ENCODE assay signal across 9 cellular contexts in the genomic region with DNA sequence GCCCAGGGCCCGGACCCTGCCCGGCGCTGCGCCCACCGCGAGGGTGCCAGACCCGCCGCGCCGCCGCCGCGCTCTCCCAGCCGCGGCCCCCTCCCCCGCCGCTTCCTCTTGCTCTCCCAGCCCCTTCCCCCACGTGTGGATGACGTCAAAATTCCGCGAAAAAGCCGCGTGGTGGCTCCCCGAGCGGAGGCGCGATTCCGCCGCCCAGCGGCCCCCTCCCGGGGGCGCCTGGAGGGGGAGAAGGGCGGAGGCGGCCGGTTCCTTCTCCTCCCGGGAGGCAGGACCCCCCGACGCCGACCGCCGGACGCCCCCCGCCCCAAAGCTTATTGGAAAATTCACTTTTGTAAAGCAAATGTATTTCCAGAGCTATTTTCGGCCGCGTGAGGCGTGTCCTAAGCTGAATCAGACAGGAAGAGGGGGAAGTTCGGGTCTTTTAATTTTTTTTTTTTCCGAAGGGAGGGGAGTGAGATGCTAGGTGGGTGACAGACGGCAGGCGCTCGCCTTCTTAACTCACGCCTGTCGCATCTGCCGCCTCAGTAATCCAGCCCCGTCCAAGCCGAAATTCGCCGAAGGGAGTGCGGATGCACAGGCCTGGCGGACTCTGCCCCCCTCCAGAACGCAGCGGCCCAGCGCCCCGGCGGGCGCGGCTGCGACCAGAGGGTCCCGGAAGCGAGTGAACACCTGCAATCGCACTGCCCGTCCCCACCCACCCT. TPM values are rescaled to one million over a fixed set of nuclear protein-coding genes. Genes with fewer than 3 reads are reported as not detected.
DNase-seq lines count a peak whose midpoint lies in the region; ATAC-seq, FAIRE-seq and TF ChIP-seq lines count a peak whose summit lies in the region.
"Had no signal": no experiment of that assay in that cellular context is flagged by ENCODE, and none has a peak within 500 bp of the region (broad histone marks: within the 10 kb centered on the region; RNA-seq: fewer than 3 reads in every experiment).

No MANE protein-coding gene starts in this region.

- H3K36me3 ChIP-seq in GM12878 (ENCODE audit: control insufficient read depth in 2 of 2, insufficient read depth in 2 of 2, low read length in 1 of 2): no peaks in the 10 kb centered on the region
- no peaks in the 10 kb centered on the region for H3K36me3 ChIP-seq in keratinocyte (ENCODE audit: control insufficient read depth in 2 of 2, extremely low read depth in 1 of 2, insufficient read depth in 2 of 2, low read length in 2 of 2)
- H3K36me3 ChIP-seq in PC-9 (ENCODE audit: low read depth): no peaks in the 10 kb centered on the region

- H3K9ac ChIP-seq in GM12878 (ENCODE audit: control insufficient read depth, insufficient read depth, low read length) (peak overlapping the region; percentile 65), keratinocyte (ENCODE audit: control insufficient read depth, extremely low read depth, insufficient read depth, low read length) (peak overlapping the region; percentile 77)

- ATAC-seq in HG03354 (IDR thresholded peaks at IDR 0.05; ENCODE audit: poor library complexity, severe bottlenecking, unreplicated experiment) (peak; percentile 31), GM12878 (peak; percentile 22)

- TF ChIP-seq CTCF in GM12878 (IDR thresholded peaks at IDR 0.05 in 2 of 3, conservative IDR thresholded peaks at IDR 0.05 in 1 of 3; ENCODE audit: control insufficient read depth in 2 of 3, extremely low read depth in 1 of 3, insufficient read depth in 1 of 3, low read depth in 3 of 3, low read length in 3 of 3) (peak; percentile 20 to 59 (median 33); a peak in 5 of 6 replicates), keratinocyte (optimal IDR thresholded peaks at IDR 0.05 in 1 of 3, IDR thresholded peaks at IDR 0.05 in 1 of 3, conservative IDR thresholded peaks at IDR 0.05 in 1 of 3; ENCODE audit: extremely low read depth in 1 of 3, insufficient read depth in 2 of 3, low read length in 3 of 3) (peak in 2 of 3 experiments; percentile 14 to 31), PC-9 (conservative IDR thresholded peaks at IDR 0.05) (no peak)

- H3K79me2 ChIP-seq in GM12878 (ENCODE audit: control insufficient read depth, insufficient read depth, low read length) (peaks cover 27% of the 10 kb centered on the region), keratinocyte (ENCODE audit: control insufficient read depth, insufficient read depth, low read length) (peaks cover 9% of the 10 kb centered on the region), PC-9 (ENCODE audit: low read depth) (no peaks in the 10 kb centered on the region)

- H2AFZ ChIP-seq in GM12878 (ENCODE audit: control insufficient read depth, low read depth, low read length): no peak overlapping the region
- H2AFZ ChIP-seq in keratinocyte (ENCODE audit: control insufficient read depth, low read length): peak overlapping the region; percentile 30
- no peak overlapping the region for H2AFZ ChIP-seq in PC-9

- TF ChIP-seq POLR2A in GM12878 (IDR thresholded peaks at IDR 0.05; ENCODE audit: low read depth, low read length): 0 out of 2 replicates have a peak, but pooled peaks have one; percentile 22

- H3K4me2 ChIP-seq in GM12878 (ENCODE audit: control insufficient read depth, insufficient read depth): peak overlapping the region; percentile 98
- H3K4me2 ChIP-seq in keratinocyte (ENCODE audit: control insufficient read depth, extremely low read depth, insufficient read depth, low read depth, low read length): peak overlapping the region; percentile 97
- no peak overlapping the region for H3K4me2 ChIP-seq in PC-9

- in situ Hi-C loops in G401 (cut with HindIII; ENCODE audit: low sequenced_read_pairs) (loop anchor here (25.0 kb wide), 1 partner anchor 232 kb away; no protein-coding TSS in a partner anchor), GM12878 (cut with MboI) (no loop called here)

- RAD21 ChIA-PET in GM12878 (lab: Charles Lee; ENCODE audit: unreplicated experiment): interaction anchor here (0.5 to 8.1 kb wide), 15 partner anchors 8 to 269 kb away, joined by 3 to 171 read pairs (median 6); no protein-coding TSS in a partner anchor

- H3K27ac ChIP-seq in GM12878 (ENCODE audit: control insufficient read depth, insufficient read depth) (peak overlapping the region; percentile 68), keratinocyte (ENCODE audit: control insufficient read depth, insufficient read depth, low read length) (peak overlapping the region; percentile 40), PC-9 (no peak overlapping the region)

- H3K9me2 ChIP-seq in PC-9 (ENCODE audit: insufficient read depth): no peaks in the 10 kb centered on the region

- no peaks in the 10 kb centered on the region for H3F3A ChIP-seq in PC-9 (ENCODE audit: insufficient read depth, low read depth)

- peak; percentile 36 for DNase-seq in G401 (ENCODE audit: low spot score)
- peak; percentile 89 for DNase-seq in UCSD-AML1 (lab: John Stamatoyannopoulos, UW; ENCODE audit: unreplicated experiment)
- no peak for DNase-seq in GM12878 (ENCODE audit: low read depth, low spot score)
- no peak for DNase-seq in keratinocyte (ENCODE audit: low read depth, low spot score)
- DNase-seq in stimulated activated CD4-positive, alpha-beta T cell treated with anti-CD3 and anti-CD28 coated beads, Interleukin-12 subunit alpha, Interleukin-12 subunit beta, amount 100 ng/mL, for 24 hours (ENCODE audit: low read depth in 2 of 2): peak; percentile 92 to 95
- DNase-seq in SKM-1 (lab: John Stamatoyannopoulos, UW; ENCODE audit: unreplicated experiment): no peak
- no peak for DNase-seq in PC-9

- no TSS peak for BruUV-seq in GM12878 (replicated peaks; lab: Mats Ljungman, UMichigan)
- BruUV-seq in PC-9 (replicated peaks; lab: Mats Ljungman, UMichigan): no TSS peak

- H3K4me3 ChIP-seq in GM12878 (peak overlapping the region; percentile 70), keratinocyte (ENCODE audit: control insufficient read depth in 2 of 3, extremely low read depth in 1 of 3, insufficient read depth in 2 of 3, low read depth in 1 of 3, low read length in 3 of 3) (peak overlapping the region; percentile 42 to 66 (median 64)), PC-9 (no peak overlapping the region)

- peak; percentile 46 for TF ChIP-seq RAD21 in GM12878 (IDR thresholded peaks at IDR 0.05; ENCODE audit: insufficient read depth, low read depth, low read length)

- dilution Hi-C loops in keratinocyte (cut with MboI; ENCODE audit: extremely low pct_ligation_motif_present, low sequenced_read_pairs): no loop called here

- H3K4me1 ChIP-seq in GM12878 (ENCODE audit: control insufficient read depth, insufficient read depth, low read length) (peaks cover 17% of the 10 kb centered on the region), keratinocyte (ENCODE audit: control insufficient read depth, extremely low read depth, insufficient read depth, low read length) (peaks cover 30% of the 10 kb centered on the region), PC-9 (replicated peaks; ENCODE audit: insufficient read depth) (no peaks in the 10 kb centered on the region)

- under 1% methylated on average over 39 of the region's 73 CpGs for WGBS in GM12878 (ENCODE audit: insufficient coverage, insufficient replicate concordance, low lambda C conversion rate, missing lambda C conversion rate)

- H3K9me3 ChIP-seq in GM12878 (replicated peaks; ENCODE audit: control insufficient read depth, insufficient read depth, low read length) (no peaks in the 10 kb centered on the region), keratinocyte (ENCODE audit: control insufficient read depth, low read depth, low read length) (no peaks in the 10 kb centered on the region), PC-9 (ENCODE audit: insufficient read depth, low read depth) (no peaks in the 10 kb centered on the region)

- SMC1A ChIA-PET in GM12878 (lab: Charles Lee; ENCODE audit: uncharacterized antibody, unreplicated experiment): interaction anchor here (0.6 to 14.5 kb wide), 15 partner anchors 8 to 178 kb away, joined by 3 to 344 read pairs (median 3); a partner anchor contains a TSS

- FAIRE-seq in GM12878 (lab: Jason Lieb, UNC) (no peak), keratinocyte (lab: Jason Lieb, UNC) (no peak)
- FAIRE-seq: TTC549 had no signal

- H4K20me1 ChIP-seq in GM12878 (ENCODE audit: control insufficient read depth, insufficient read depth): no peaks in the 10 kb centered on the region
- H4K20me1 ChIP-seq in keratinocyte (ENCODE audit: control insufficient read depth, extremely low read depth, insufficient read depth, low read length): no peaks in the 10 kb centered on the region
- H4K20me1 ChIP-seq in PC-9 (ENCODE audit: insufficient read depth): 0 out of 2 replicates have a peak, but pooled peaks cover 1% of the 10 kb centered on the region

- POLR2A ChIA-PET in GM12878 (lab: Charles Lee): interaction anchor here (0.5 to 12.1 kb wide), 16 partner anchors 8 to 1416 kb away, joined by 3 to 193 read pairs (median 4); no protein-coding TSS in a partner anchor
- POLR2A ChIA-PET in PC-9 (lab: Charles Lee; ENCODE audit: unreplicated experiment): no interaction called here

- intact Hi-C loops in GM12878 (cut with micrococcal nuclease; ENCODE audit: unreplicated experiment) (no loop called here), PC-9 (cut with micrococcal nuclease; ENCODE audit: unreplicated experiment) (no loop called here)

- peak in 1 of 2 experiments; percentile 75; a peak in 2 of 4 replicates for TF ChIP-seq EP300 in GM12878 (IDR thresholded peaks at IDR 0.05; ENCODE audit: borderline replicate concordance in 1 of 2, control insufficient read depth in 1 of 2, low read depth in 2 of 2, low read length in 2 of 2)

- no peaks in the 10 kb centered on the region for H3K9me1 ChIP-seq in keratinocyte (ENCODE audit: control insufficient read depth, extremely low read depth, insufficient read depth, low read length)

- CTCF ChIA-PET in GM12878 (lab: Yijun Ruan, JAX) (interaction anchor here (0.7 to 13.0 kb wide), 8 partner anchors 11 to 162 kb away, joined by 3 to 184 read pairs (median 20); no protein-coding TSS in a partner anchor), PC-9 (lab: Charles Lee) (interaction anchor here (0.6 kb wide), 1 partner anchor 10 kb away, joined by 8 read pairs; no protein-coding TSS in a partner anchor)

- H3K27me3 ChIP-seq in GM12878 (replicated peaks in 1 of 2; ENCODE audit: control insufficient read depth in 2 of 2, insufficient read depth in 2 of 2, low read length in 1 of 2) (no peaks in the 10 kb centered on the region; a peak in 1 of 4 replicates), keratinocyte (ENCODE audit: control insufficient read depth, extremely low read depth, insufficient read depth, low read length) (peaks cover 26% of the 10 kb centered on the region), PC-9 (ENCODE audit: insufficient read depth, low read depth) (peaks cover 84% of the 10 kb centered on the region)

RNA-seq across cellular contexts. Expression of a gene that starts 4.1 kb away (rescaled TPM):
- total RNA-seq in G401 (2014; rRNA removed; shearing (Covaris generic)): 88.7 and 110 TPM in 2 replicates
- 335 and 378 TPM in 2 replicates for total RNA-seq in GM12878 (2013; cell fraction: nucleolus; rRNA removed)
- total RNA-seq in GM12878 (2014; rRNA removed) (141 and 159 TPM in 2 replicates), GM12878 (2014; rRNA removed; fragmentation: Illumina TruSeq; extraction: Trizol) (162 and 163 TPM in 2 replicates), GM12878 (2021) (248 and 260 TPM in 2 replicates), PC-9 (2021) (0.09 TPM in 1 of 2 replicates, not detected in the other)
- 36.8 TPM for polyA plus RNA-seq in GM12878 (2011; ENCODE audit: low read depth)
- polyA plus RNA-seq in GM12878 (2011; rRNA removed) (256 and 263 TPM in 2 replicates), GM12878 (2014; fragmentation: Illumina TruSeq; extraction: Trizol) (37.5 and 44.7 TPM in 2 replicates), GM12878 (2014; fragmentation: Nextera tagmentation; extraction: Ambion mirVana) (100 to 1,000 TPM in 1 of 2 experiments, 10 to 100 TPM in 1; 30.1 to 100 TPM), GM12878 (2014; rRNA removed) (73.6 and 78.9 TPM in 2 replicates), GM12878 (2016; fragmentation: Nextera tagmentation; extraction: Ambion mirVana) (100 to 1,000 TPM; 183 to 200 TPM), keratinocyte (310 to 574 TPM (median 324 TPM) in 3 replicates)
- polyA plus RNA-seq in GM12878 (2011; cell fraction: cytosol; rRNA removed): 171 and 198 TPM in 2 replicates
- polyA plus RNA-seq in GM12878 (2011; cell fraction: nucleus; rRNA removed): 186 and 241 TPM in 2 replicates
- 55.9 and 67.6 TPM in 2 replicates for polyA plus RNA-seq in GM12878 (2012)
- 651 and 710 TPM in 2 replicates for polyA minus RNA-seq in GM12878 (2011; rRNA and poly(A)+ RNA removed)
- 245 and 274 TPM in 2 replicates for polyA minus RNA-seq in GM12878 (2011; cell fraction: cytosol; rRNA and poly(A)+ RNA removed)
- 123 and 187 TPM in 2 replicates for polyA minus RNA-seq in GM12878 (2011; cell fraction: nucleus; rRNA and poly(A)+ RNA removed)
- 74.2 TPM for polyA plus RNA-seq in keratinocyte (2011; ENCODE audit: low read depth)
- polyA plus RNA-seq in keratinocyte (2011; cell fraction: cytosol; rRNA removed): 295 and 360 TPM in 2 replicates
- 465 and 473 TPM in 2 replicates for polyA plus RNA-seq in keratinocyte (2011; cell fraction: nucleus; rRNA removed)
- polyA plus RNA-seq in keratinocyte (2012; ENCODE audit: low replicate concordance): 120 and 269 TPM in 2 replicates
- polyA minus RNA-seq in keratinocyte: 1,197 to 1,430 TPM (median 1,326 TPM) in 3 replicates
- polyA minus RNA-seq in keratinocyte (2011; cell fraction: cytosol; rRNA and poly(A)+ RNA removed): 872 TPM
- 589 and 1,049 TPM in 2 replicates for polyA minus RNA-seq in keratinocyte (2011; cell fraction: nucleus; rRNA and poly(A)+ RNA removed)

RNA-seq across cellular contexts. Expression of a gene that starts 51.6 kb away (rescaled TPM):
- total RNA-seq in G401 (2014; rRNA removed; shearing (Covaris generic)): 19.7 and 25.5 TPM in 2 replicates
- 3.7 and 4.3 TPM in 2 replicates for total RNA-seq in GM12878 (2013; cell fraction: nucleolus; rRNA removed)
- total RNA-seq in GM12878 (2014; rRNA removed) (8.7 and 10.6 TPM in 2 replicates), GM12878 (2014; rRNA removed; fragmentation: Illumina TruSeq; extraction: Trizol) (10.4 and 10.7 TPM in 2 replicates), GM12878 (2021) (7.6 and 11.5 TPM in 2 replicates), PC-9 (2021) (9.0 and 13.2 TPM in 2 replicates)
- 5.8 TPM for polyA plus RNA-seq in GM12878 (2011; ENCODE audit: low read depth)
- polyA plus RNA-seq in GM12878 (2011; rRNA removed) (10.1 and 39.4 TPM in 2 replicates), GM12878 (2014; fragmentation: Illumina TruSeq; extraction: Trizol) (18.9 and 21.8 TPM in 2 replicates), GM12878 (2014; fragmentation: Nextera tagmentation; extraction: Ambion mirVana) (10 to 100 TPM; 32.9 to 45.7 TPM), GM12878 (2014; rRNA removed) (14.1 and 15.9 TPM in 2 replicates), GM12878 (2016; fragmentation: Nextera tagmentation; extraction: Ambion mirVana) (10 to 100 TPM; 39.0 to 40.6 TPM), keratinocyte (15.3 to 37.3 TPM (median 28.0 TPM) in 3 replicates)
- polyA plus RNA-seq in GM12878 (2011; cell fraction: cytosol; rRNA removed): 4.1 and 5.4 TPM in 2 replicates
- polyA plus RNA-seq in GM12878 (2011; cell fraction: nucleus; rRNA removed): 3.6 and 4.6 TPM in 2 replicates
- 7.6 and 8.1 TPM in 2 replicates for polyA plus RNA-seq in GM12878 (2012)
- 2.7 and 3.1 TPM in 2 replicates for polyA minus RNA-seq in GM12878 (2011; rRNA and poly(A)+ RNA removed)
- 0.67 and 1.2 TPM in 2 replicates for polyA minus RNA-seq in GM12878 (2011; cell fraction: cytosol; rRNA and poly(A)+ RNA removed)
- polyA minus RNA-seq in GM12878 (2011; cell fraction: nucleus; rRNA and poly(A)+ RNA removed): 2.2 and 5.0 TPM in 2 replicates
- polyA plus RNA-seq in keratinocyte (2011; ENCODE audit: low read depth): 85.8 TPM
- polyA plus RNA-seq in keratinocyte (2011; cell fraction: cytosol; rRNA removed): 27.2 and 45.2 TPM in 2 replicates
- 20.1 and 49.6 TPM in 2 replicates for polyA plus RNA-seq in keratinocyte (2011; cell fraction: nucleus; rRNA removed)
- polyA plus RNA-seq in keratinocyte (2012; ENCODE audit: low replicate concordance): 24.3 and 45.5 TPM in 2 replicates
- 1.7 to 11.6 TPM (median 6.8 TPM) in 3 replicates for polyA minus RNA-seq in keratinocyte
- polyA minus RNA-seq in keratinocyte (2011; cell fraction: cytosol; rRNA and poly(A)+ RNA removed): 8.2 TPM
- 10.8 and 21.5 TPM in 2 replicates for polyA minus RNA-seq in keratinocyte (2011; cell fraction: nucleus; rRNA and poly(A)+ RNA removed)

Comparison
In these comparisons a context has a peak if more than half of its experiments do, and no peak if none do; other contexts are left out.
1. DNase-seq: peak in G401 (single experiment), UCSD-AML1 (single experiment) and stimulated activated CD4-positive, alpha-beta T cell treated with anti-CD3 and anti-CD28 coated beads, Interleukin-12 subunit alpha, Interleukin-12 subunit beta, amount 100 ng/mL, for 24 hours (2 of 2); none in GM12878 (single experiment), keratinocyte (single experiment), SKM-1 (single experiment) and PC-9 (0 of 2).
2. RNA of a gene that starts 4.1 kb away (total RNA-seq): 141 to 378 TPM in GM12878 and 88.7 to 110 TPM in G401; 0.09 TPM in PC-9; every median in the first group is over 10 times any median in the second.